ENCODE assay signal across 8 cellular contexts in genomic region chr5:113050606-113051391, GRCh38.
A peak's percentile ranks its signal among the peaks of the same experiment; 100 is the strongest.
DNase-seq lines count a peak whose midpoint lies in the region; ATAC-seq and TF ChIP-seq lines count a peak whose summit lies in the region.

No MANE protein-coding gene starts in this region.

- no peak for TF ChIP-seq POLR2A in uterus (IDR thresholded peaks at IDR 0.05)

- H3K27me3 ChIP-seq in uterus, result no peaks in the 10 kb centered on the region
- no peaks in the 10 kb centered on the region for H3K27me3 ChIP-seq in upper lobe of right lung

- DNase-seq in Right ventricle myocardium inferior (ENCODE audit: missing footprints), result no peak
- DNase-seq in cardiac septum (ENCODE audit: low spot score), result no peak
- DNase-seq in activated naive CD4-positive, alpha-beta T cell treated with anti-CD3 and anti-CD28 coated beads, Interleukin-2, amount 50 U/mL, for 72 hours (ENCODE audit: low spot score in 2 of 2), result no peak
- peak; percentile 53 for DNase-seq in inferior parietal cortex (ENCODE audit: extremely low spot score)
- DNase-seq in uterus, result peak; percentile 36 to 49
- DNase-seq in activated gamma-delta T cell (lab: John Stamatoyannopoulos, UW), result no peak
- no peak for DNase-seq in NCI-H2227 treated with DMSO at 0.1 percent for 48 hours (lab: John Stamatoyannopoulos, UW)
- no peak for DNase-seq in upper lobe of right lung

- H3K36me3 ChIP-seq in uterus (no peaks in the 10 kb centered on the region), upper lobe of right lung (peaks cover 4% of the 10 kb centered on the region)

- H3K36me3 Mint-ChIP-seq in activated naive CD4-positive, alpha-beta T cell treated with anti-CD3 and anti-CD28 coated beads, Interleukin-2, amount 50 U/mL, for 72 hours, result no peaks in the 10 kb centered on the region

- H3K9me3 ChIP-seq in uterus (no peaks in the 10 kb centered on the region), upper lobe of right lung (no peaks in the 10 kb centered on the region)

- H3K4me3 ChIP-seq in uterus (no peak overlapping the region), upper lobe of right lung (no peak overlapping the region)

- TF ChIP-seq CTCF in uterus (IDR thresholded peaks at IDR 0.05) (no peak), upper lobe of right lung (IDR thresholded peaks at IDR 0.05) (no peak)

- ATAC-seq in Right ventricle myocardium inferior, result peak; percentile 57
- peak; percentile 59 to 73 for ATAC-seq in activated naive CD4-positive, alpha-beta T cell treated with anti-CD3 and anti-CD28 coated beads, Interleukin-2, amount 50 U/mL, for 72 hours
- ATAC-seq in upper lobe of right lung, result no peak

- H3K27ac ChIP-seq in uterus (peak overlapping the region; percentile 50 to 52), upper lobe of right lung (no peak overlapping the region)

- intact Hi-C loops in Right ventricle myocardium inferior (cut with DNase I), result no loop called here
- intact Hi-C loops in cardiac septum (cut with DNase I), result no loop called here
- intact Hi-C loops in uterus (cut with DNase I; ENCODE audit: low total_unique reads), result no loop called here
- intact Hi-C loops in upper lobe of right lung (cut with DNase I), result no loop called here

- H3K4me1 ChIP-seq in uterus (peaks cover 0 to 4% of the 10 kb centered on the region in 2 donors), upper lobe of right lung (peaks cover 10% of the 10 kb centered on the region)

- peak overlapping the region; percentile 39 to 47 for H3K27ac Mint-ChIP-seq in activated naive CD4-positive, alpha-beta T cell treated with anti-CD3 and anti-CD28 coated beads, Interleukin-2, amount 50 U/mL, for 72 hours

- H3K9me3 Mint-ChIP-seq in activated naive CD4-positive, alpha-beta T cell treated with anti-CD3 and anti-CD28 coated beads, Interleukin-2, amount 50 U/mL, for 72 hours, result no peaks in the 10 kb centered on the region

Comparison
In these comparisons a context has a peak if more than half of its experiments do, and no peak if none do; other contexts are left out.
1. DNase-seq: peak in inferior parietal cortex (single experiment) and uterus (2 of 2); none in Right ventricle myocardium inferior (single experiment), cardiac septum (single experiment), activated naive CD4-positive, alpha-beta T cell treated with anti-CD3 and anti-CD28 coated beads, Interleukin-2, amount 50 U/mL, for 72 hours (0 of 2), activated gamma-delta T cell (single experiment), NCI-H2227 treated with DMSO at 0.1 percent for 48 hours (single experiment) and upper lobe of right lung (single experiment).